In genomic region chr15:85649372-85649771, GRCh38 we compare ENCODE assay signal across 8 cellular contexts.
A peak's percentile ranks its signal among the peaks of the same experiment; 100 is the strongest.
DNase-seq lines count a peak whose midpoint lies in the region; ATAC-seq, FAIRE-seq and TF ChIP-seq lines count a peak whose summit lies in the region.

No MANE protein-coding gene starts in this region.

- H3K9me3 ChIP-seq in CD4-positive, alpha-beta memory T cell (ENCODE audit: control insufficient read depth in 1 of 2, low read length in 2 of 2): no peaks in the 10 kb centered on the region
- H3K9me3 ChIP-seq in right atrium auricular region (no peaks in the 10 kb centered on the region), stomach (no peaks in the 10 kb centered on the region), small intestine (ENCODE audit: control insufficient read depth, low read depth) (no peaks in the 10 kb centered on the region)

- no peaks in the 10 kb centered on the region for H3K27me3 Mint-ChIP-seq in CD4-positive, alpha-beta memory T cell
- no peaks in the 10 kb centered on the region for H3K27me3 Mint-ChIP-seq in activated T-helper 2 cell treated with anti-CD3 and anti-CD28 coated beads, Interferon-gamma antibody, Interleukin-2, Interleukin-4, amounts not matched to agents 10 μg/mL and 5 μg/mL and 100 μg/mL, durations not matched to agents 14 hours and 24 hours and 36 hours (ENCODE audit: low read depth)

- H3K27ac ChIP-seq in CD4-positive, alpha-beta memory T cell (ENCODE audit: low read depth, low read length): no peak overlapping the region
- peak overlapping the region; percentile 65 to 67 for H3K27ac ChIP-seq in right atrium auricular region
- peak overlapping the region; percentile 45 to 66 (median 59) for H3K27ac ChIP-seq in stomach
- H3K27ac ChIP-seq in small intestine (ENCODE audit: low read depth in 1 of 2, low read length in 1 of 2): peak overlapping the region in 1 of 2 donors; percentile 91

- H3K4me1 ChIP-seq in CD4-positive, alpha-beta memory T cell (ENCODE audit: insufficient read depth, low read length): peaks cover 37% of the 10 kb centered on the region
- H3K4me1 ChIP-seq in right atrium auricular region: peaks cover 0 to 58% of the 10 kb centered on the region in 2 donors
- H3K4me1 ChIP-seq in stomach: peaks cover 17 to 43% (median 24%) of the 10 kb centered on the region in 4 donors
- H3K4me1 ChIP-seq in small intestine (ENCODE audit: control insufficient read depth in 2 of 2, insufficient read depth in 1 of 2, low read depth in 1 of 2, low read length in 1 of 2): peaks cover 0 to 12% of the 10 kb centered on the region in 2 donors

- no peak for FAIRE-seq in small intestine (lab: Jason Lieb, UNC)

- H3K36me3 ChIP-seq in CD4-positive, alpha-beta memory T cell (ENCODE audit: insufficient read depth, low read length): peaks cover 16% of the 10 kb centered on the region
- peaks cover 47% of the 10 kb centered on the region for H3K36me3 ChIP-seq in right atrium auricular region
- peaks cover 14 to 75% (median 53%) of the 10 kb centered on the region in 4 donors for H3K36me3 ChIP-seq in stomach
- peaks cover 0 to 7% of the 10 kb centered on the region in 2 donors for H3K36me3 ChIP-seq in small intestine (ENCODE audit: control insufficient read depth in 2 of 2, insufficient read depth in 2 of 2, low read length in 2 of 2)

- CTCF ChIA-PET in CD4-positive, alpha-beta memory T cell (lab: Charles Lee; ENCODE audit: partially characterized antibody): no interaction called here

- TF ChIP-seq CTCF in right atrium auricular region (IDR thresholded peaks at IDR 0.05) (no peak), stomach (IDR thresholded peaks at IDR 0.05) (no peak)

- in situ Hi-C loops in KBM-7 (cut with MboI; ENCODE audit: low pct_unique_long_range_greater_than_20kb, low sequenced_read_pairs): no loop called here

- no peaks in the 10 kb centered on the region for H3K27me3 ChIP-seq in CD4-positive, alpha-beta memory T cell (ENCODE audit: insufficient read depth, low read length)
- no peaks in the 10 kb centered on the region for H3K27me3 ChIP-seq in right atrium auricular region
- no peaks in the 10 kb centered on the region for H3K27me3 ChIP-seq in stomach
- no peaks in the 10 kb centered on the region for H3K27me3 ChIP-seq in small intestine (ENCODE audit: control insufficient read depth in 2 of 2, insufficient read depth in 2 of 2, low read length in 2 of 2)

- peaks cover 32 to 47% (median 40%) of the 10 kb centered on the region in 4 donors for H3K4me1 Mint-ChIP-seq in CD4-positive, alpha-beta memory T cell
- peaks cover 46% of the 10 kb centered on the region for H3K4me1 Mint-ChIP-seq in activated T-helper 2 cell treated with anti-CD3 and anti-CD28 coated beads, Interferon-gamma antibody, Interleukin-2, Interleukin-4, amounts not matched to agents 10 μg/mL and 5 μg/mL and 100 μg/mL, durations not matched to agents 14 hours and 24 hours and 36 hours (ENCODE audit: low read depth)

- H3K9me3 Mint-ChIP-seq in CD4-positive, alpha-beta memory T cell: no peaks in the 10 kb centered on the region
- H3K9me3 Mint-ChIP-seq in activated T-helper 2 cell treated with anti-CD3 and anti-CD28 coated beads, Interferon-gamma antibody, Interleukin-2, Interleukin-4, amounts not matched to agents 10 μg/mL and 5 μg/mL and 100 μg/mL, durations not matched to agents 14 hours and 24 hours and 36 hours: peaks cover 4% of the 10 kb centered on the region

- no peak overlapping the region for H3K4me3 Mint-ChIP-seq in CD4-positive, alpha-beta memory T cell
- H3K4me3 Mint-ChIP-seq in activated T-helper 2 cell treated with anti-CD3 and anti-CD28 coated beads, Interferon-gamma antibody, Interleukin-2, Interleukin-4, amounts not matched to agents 10 μg/mL and 5 μg/mL and 100 μg/mL, durations not matched to agents 14 hours and 24 hours and 36 hours (ENCODE audit: low read depth): peak overlapping the region; percentile 6

- no peak for TF ChIP-seq POLR2A in stomach (IDR thresholded peaks at IDR 0.05)

- peaks cover 27 to 49% of the 10 kb centered on the region in 2 donors for H3K36me3 Mint-ChIP-seq in CD4-positive, alpha-beta memory T cell
- peaks cover 58% of the 10 kb centered on the region for H3K36me3 Mint-ChIP-seq in activated T-helper 2 cell treated with anti-CD3 and anti-CD28 coated beads, Interferon-gamma antibody, Interleukin-2, Interleukin-4, amounts not matched to agents 10 μg/mL and 5 μg/mL and 100 μg/mL, durations not matched to agents 14 hours and 24 hours and 36 hours (ENCODE audit: low read depth)

- ATAC-seq in GM21390 (IDR thresholded peaks at IDR 0.05; ENCODE audit: unreplicated experiment): no peak

- peak overlapping the region in 6 of 7 donors; percentile 31 to 85 (median 78) for H3K27ac Mint-ChIP-seq in CD4-positive, alpha-beta memory T cell
- H3K27ac Mint-ChIP-seq in activated T-helper 2 cell treated with anti-CD3 and anti-CD28 coated beads, Interferon-gamma antibody, Interleukin-2, Interleukin-4, amounts not matched to agents 10 μg/mL and 5 μg/mL and 100 μg/mL, durations not matched to agents 14 hours and 24 hours and 36 hours: peak overlapping the region; percentile 97

- no peak for DNase-seq in CD4-positive, alpha-beta memory T cell
- peak; percentile 83 for DNase-seq in KBM-7
- no peak for DNase-seq in activated T-helper 2 cell treated with anti-CD3 and anti-CD28 coated beads, Interferon-gamma antibody, Interleukin-2, Interleukin-4, amounts not matched to agents 10 μg/mL and 5 μg/mL and 100 μg/mL, durations not matched to agents 14 hours and 24 hours and 36 hours (ENCODE audit: low spot score)
- DNase-seq in right atrium auricular region (ENCODE audit: low spot score): no peak
- no peak for DNase-seq in stomach
- no peak for DNase-seq in putamen (ENCODE audit: low spot score)
- DNase-seq in small intestine: no peak

- no peak overlapping the region for H3K4me3 ChIP-seq in CD4-positive, alpha-beta memory T cell (ENCODE audit: low read length in 2 of 2)
- H3K4me3 ChIP-seq in right atrium auricular region (no peak overlapping the region), stomach (no peak overlapping the region), small intestine (ENCODE audit: low read depth in 1 of 2, low read length in 2 of 2) (no peak overlapping the region)

- 26 to 38% (median 34%) methylated on average over 5 of the region's 5 CpGs for WGBS in stomach, 5 donors
- WGBS in small intestine, 3 donors: 28 to 55% (median 37%) methylated on average over 5 of the region's 5 CpGs

- TF ChIP-seq EP300 in stomach (IDR thresholded peaks at IDR 0.05): no peak

- POLR2A ChIA-PET in CD4-positive, alpha-beta memory T cell (lab: Charles Lee; ENCODE audit: partially characterized antibody): interaction anchor here (6.8 kb wide), 1 partner anchor 25 kb away, joined by 57 read pairs; no protein-coding TSS in a partner anchor

- intact Hi-C loops in CD4-positive, alpha-beta memory T cell (cut with micrococcal nuclease): no loop called here
- intact Hi-C loops in activated T-helper 2 cell treated with anti-CD3 and anti-CD28 coated beads, Interferon-gamma antibody, Interleukin-2, Interleukin-4, amounts not matched to agents 10 μg/mL and 5 μg/mL and 100 μg/mL, durations not matched to agents 14 hours and 24 hours and 36 hours (cut with micrococcal nuclease): loop anchor here (10.0 kb wide), 1 partner anchor 315 kb away; no protein-coding TSS in a partner anchor
- intact Hi-C loops in stomach (cut with DNase I; ENCODE audit: low total_unique reads): no loop called here
